18 cellular contexts compared by ENCODE assay signal in genomic region chr10:114932945-114933344, GRCh38.
"Had no signal": no experiment of that assay in that cellular context is flagged by ENCODE, and none has a peak within 500 bp of the region (broad histone marks: within the 10 kb centered on the region; RNA-seq: fewer than 3 reads in every experiment).

No MANE protein-coding gene starts in this region.

- H3K36me3 ChIP-seq: heart right ventricle, stomach had no signal

- H3K27ac Mint-ChIP-seq: activated CD4-positive, alpha-beta memory T cell treated with anti-CD3 and anti-CD28 coated beads, Interleukin-2, amount 10 ng/mL, durations not matched to agents 7 days and 5 days; activated naive CD4-positive, alpha-beta T cell treated with anti-CD3 and anti-CD28 coated beads for 36 hours; activated naive CD8-positive, alpha-beta T cell treated with anti-CD3 and anti-CD28 coated beads, Interleukin-2, amount 50 U/mL, for 24 hours; progenitor cell of endocrine pancreas; T-helper 2 cell treated with Interferon-gamma antibody and Interleukin-4, amounts not matched to agents 5 μg/mL and 100 μg/mL, for 36 hours; WTC11 had no signal

- DNase-seq: activated CD4-positive, alpha-beta memory T cell treated with anti-CD3 and anti-CD28 coated beads, Interleukin-2, amount 10 ng/mL, durations not matched to agents 7 days and 5 days; activated CD4-positive, alpha-beta T cell treated with anti-CD3 and anti-CD28 coated beads for 4 hours; activated naive CD8-positive, alpha-beta T cell treated with anti-CD3 and anti-CD28 coated beads, Interleukin-2, amount 50 U/mL, for 24 hours; activated T-cell treated with anti-CD3 and anti-CD28 coated beads, Interleukin-2, amount 50 U/mL, for 1 hour; erythroblast; heart right ventricle; kidney glomerular epithelial cell; left ventricle myocardium superior; right cardiac atrium; stimulated activated CD4-positive, alpha-beta T cell treated with anti-CD3 and anti-CD28 coated beads, Interleukin-15, amount 100 ng/mL, for 24 hours; stimulated activated CD4-positive, alpha-beta T cell treated with anti-CD3 and anti-CD28 coated beads, Interleukin-2, amount 100 ng/mL, for 48 hours; stomach had no signal

- ATAC-seq: heart right ventricle, left ventricle myocardium superior, right cardiac atrium, WTC11 had no signal

- H3K27me3 Mint-ChIP-seq: activated CD4-positive, alpha-beta memory T cell treated with anti-CD3 and anti-CD28 coated beads, Interleukin-2, amount 10 ng/mL, durations not matched to agents 7 days and 5 days; activated naive CD8-positive, alpha-beta T cell treated with anti-CD3 and anti-CD28 coated beads, Interleukin-2, amount 50 U/mL, for 24 hours; progenitor cell of endocrine pancreas had no signal

- H3K9me3 ChIP-seq: heart right ventricle had no signal

- H3K4me1 ChIP-seq: stomach had no signal

- H3K4me3 ChIP-seq: heart right ventricle, skin epidermis, stomach had no signal

- H3K4me3 Mint-ChIP-seq: activated CD4-positive, alpha-beta memory T cell treated with anti-CD3 and anti-CD28 coated beads, Interleukin-2, amount 10 ng/mL, durations not matched to agents 7 days and 5 days; activated naive CD4-positive, alpha-beta T cell treated with anti-CD3 and anti-CD28 coated beads for 36 hours; activated naive CD8-positive, alpha-beta T cell treated with anti-CD3 and anti-CD28 coated beads, Interleukin-2, amount 50 U/mL, for 24 hours; neural crest cell; T-helper 2 cell treated with Interferon-gamma antibody and Interleukin-4, amounts not matched to agents 5 μg/mL and 100 μg/mL, for 36 hours; WTC11 had no signal

- H3K4me1 Mint-ChIP-seq: neural crest cell, WTC11 had no signal

- H3K27ac ChIP-seq: heart right ventricle, stomach had no signal
